In the genomic region with DNA sequence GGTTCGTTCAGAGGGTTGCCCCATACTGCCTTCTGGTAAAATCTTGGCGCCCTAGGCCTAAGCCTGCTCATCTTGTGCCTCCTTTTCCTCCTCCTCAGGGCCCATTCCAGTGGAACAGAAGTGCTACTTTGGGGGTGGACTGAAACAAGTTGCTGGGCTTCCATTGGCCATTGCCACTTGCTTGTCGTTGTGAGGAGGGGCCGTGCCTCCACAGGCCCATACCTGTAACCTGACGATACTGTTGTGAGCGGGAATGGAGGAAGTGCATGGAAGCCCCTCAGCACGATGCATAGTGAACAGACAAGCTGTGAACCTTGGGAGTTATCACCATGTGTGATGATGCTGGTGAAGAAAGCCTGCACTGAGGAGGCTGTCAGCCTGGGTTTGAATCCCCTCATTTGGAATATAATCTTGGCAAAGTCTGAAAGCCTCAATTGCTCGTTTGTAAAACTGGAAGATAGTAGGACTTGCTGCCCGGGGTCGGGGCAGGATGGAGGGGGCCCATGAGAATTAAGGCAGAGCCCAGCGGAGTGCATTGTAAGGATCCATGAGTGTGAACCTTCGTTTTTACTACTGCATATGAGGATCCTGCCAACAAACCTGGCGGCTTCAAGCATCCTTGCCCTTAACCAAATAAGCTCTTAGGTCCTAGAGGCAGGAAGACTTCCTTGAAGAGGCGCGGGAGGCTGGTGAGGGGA, we compare ENCODE assay signal across 8 cellular contexts. TPM values are rescaled to one million over a fixed set of nuclear protein-coding genes. Genes with fewer than 3 reads are reported as not detected.
DNase-seq lines count a peak whose midpoint lies in the region; ATAC-seq, FAIRE-seq and TF ChIP-seq lines count a peak whose summit lies in the region.

No MANE protein-coding gene starts in this region.

- no peak for TF ChIP-seq CTCF in BJ (IDR thresholded peaks at IDR 0.05; ENCODE audit: insufficient read depth, low read depth, low read length)
- no peak for TF ChIP-seq CTCF in coronary artery (IDR thresholded peaks at IDR 0.05)

- no peak overlapping the region for H3K27ac Mint-ChIP-seq in natural killer cell treated with Interleukin-12 subunit alpha and Interleukin-12 subunit beta and Interleukin-15 and Interleukin-18, amount 100 ng/mL, for 72 hours

- H3K27me3 ChIP-seq in BJ (ENCODE audit: control insufficient read depth, insufficient read depth, low read length) = no peaks in the 10 kb centered on the region
- H3K27me3 ChIP-seq in MG63 = no peaks in the 10 kb centered on the region

- no peaks in the 10 kb centered on the region for H3K9me3 ChIP-seq in MG63

- no peak for TF ChIP-seq POLR2A in GM12892 (IDR thresholded peaks at IDR 0.05; ENCODE audit: low read depth, low read length)

- peaks cover 33 to 51% of the 10 kb centered on the region in 2 donors for H3K27me3 Mint-ChIP-seq in natural killer cell treated with Interleukin-12 subunit alpha and Interleukin-12 subunit beta and Interleukin-15 and Interleukin-18, amount 100 ng/mL, for 72 hours

- H3K36me3 ChIP-seq in BJ (ENCODE audit: control insufficient read depth, insufficient read depth, low read length) (0 out of 2 replicates have a peak, but pooled peaks cover 2% of the 10 kb centered on the region), MG63 (no peaks in the 10 kb centered on the region)

- peaks cover 9 to 14% of the 10 kb centered on the region in 2 donors for H3K4me1 Mint-ChIP-seq in natural killer cell treated with Interleukin-12 subunit alpha and Interleukin-12 subunit beta and Interleukin-15 and Interleukin-18, amount 100 ng/mL, for 72 hours (ENCODE audit: low read depth in 2 of 2)

- POLR2A ChIA-PET in BJ (lab: Charles Lee) = interaction anchor here (1.6 kb wide), 1 partner anchor 17 kb away, joined by 5 read pairs; no protein-coding TSS in a partner anchor

- H3K4me3 Mint-ChIP-seq in natural killer cell treated with Interleukin-12 subunit alpha and Interleukin-12 subunit beta and Interleukin-15 and Interleukin-18, amount 100 ng/mL, for 72 hours = peak overlapping the region; percentile 85

- CTCF ChIA-PET in BJ (lab: Yijun Ruan, JAX) = interaction anchor here (0.8 to 1.4 kb wide), 2 partner anchors 76 to 115 kb away, joined by 3 to 7 read pairs; no protein-coding TSS in a partner anchor

- peak overlapping the region; percentile 85 to 94 for H3K27ac ChIP-seq in coronary artery

- H3K9me3 Mint-ChIP-seq in natural killer cell treated with Interleukin-12 subunit alpha and Interleukin-12 subunit beta and Interleukin-15 and Interleukin-18, amount 100 ng/mL, for 72 hours = no peaks in the 10 kb centered on the region

- H3K36me3 Mint-ChIP-seq in natural killer cell treated with Interleukin-12 subunit alpha and Interleukin-12 subunit beta and Interleukin-15 and Interleukin-18, amount 100 ng/mL, for 72 hours = no peaks in the 10 kb centered on the region

- DNase-seq in BJ (ENCODE audit: low read depth) (no peak), MG63 (no peak), coronary artery (ENCODE audit: low spot score) (no peak), GM12892 (ENCODE audit: insufficient read length) (no peak), HuH-7.5 (ENCODE audit: low spot score) (no peak)
- no peak for DNase-seq in natural killer cell treated with Interleukin-12 subunit alpha and Interleukin-12 subunit beta and Interleukin-15 and Interleukin-18, amount 100 ng/mL, for 72 hours (ENCODE audit: low spot score)

- no peak for ATAC-seq in natural killer cell treated with Interleukin-12 subunit alpha and Interleukin-12 subunit beta and Interleukin-15 and Interleukin-18, amount 100 ng/mL, for 72 hours
- ATAC-seq in GM21576 (IDR thresholded peaks at IDR 0.05; ENCODE audit: unreplicated experiment) (no peak), GM21515 (IDR thresholded peaks at IDR 0.05; ENCODE audit: unreplicated experiment) (no peak)

- H3K4me3 ChIP-seq in BJ (ENCODE audit: low read depth, low read length) (peak overlapping the region; percentile 89), MG63 (peak overlapping the region; percentile 88), coronary artery (peak overlapping the region; percentile 96)

- no peak for FAIRE-seq in GM12892 (lab: Jason Lieb, UNC)

RNA-seq across cellular contexts. Expression of a gene that starts 0.7 kb away (rescaled TPM):
- polyA plus RNA-seq in BJ (2011; rRNA removed) = 133 and 136 TPM in 2 replicates
- 59.0 and 71.0 TPM in 2 replicates for polyA minus RNA-seq in BJ (2011; rRNA and poly(A)+ RNA removed)
- 34.2 and 38.6 TPM in 2 replicates for total RNA-seq in MG63 (2014; rRNA removed; shearing (Covaris generic); ENCODE audit: low replicate concordance)
- total RNA-seq in natural killer cell treated with Interleukin-12 subunit alpha and Interleukin-12 subunit beta and Interleukin-15 and Interleukin-18, amount 100 ng/mL, for 72 hours = 1 to 10 TPM in 1 of 2 donors, under 1 TPM in 1; 0.19 to 2.6 TPM
- 0.81 TPM for polyA plus RNA-seq in GM12892 (2012; ENCODE audit: missing spikeins)
